Comparison of ENCODE assay signal across 8 cellular contexts in genomic region chr7:24786941-24787340, GRCh38. TPM values are rescaled to one million over a fixed set of nuclear protein-coding genes. Genes with fewer than 3 reads are reported as not detected.
DNase-seq lines count a peak whose midpoint lies in the region; ATAC-seq and TF ChIP-seq lines count a peak whose summit lies in the region.

No MANE protein-coding gene starts in this region.

- H3K36me3 Mint-ChIP-seq in activated T-helper 17 cell treated with anti-CD3 and anti-CD28 coated beads, Interleukin-2, amount 50 U/mL, for 72 hours (ENCODE audit: low read depth): peaks cover 12% of the 10 kb centered on the region
- peaks cover 6% of the 10 kb centered on the region for H3K36me3 Mint-ChIP-seq in CD4-positive, alpha-beta T cell (ENCODE audit: low read depth)

- DNase-seq in EH (ENCODE audit: low read depth) (peak; percentile 99), HS-27A (ENCODE audit: low read depth) (peak; percentile 80), midbrain (lab: John Stamatoyannopoulos, UW) (peak; percentile 7), GM10248 (ENCODE audit: extremely low spot score) (no peak), SK-N-DZ (ENCODE audit: low spot score) (no peak)
- no peak for DNase-seq in effector CD4-positive, alpha-beta T cell
- no peak for DNase-seq in CD4-positive, alpha-beta T cell

- H3K27me3 Mint-ChIP-seq in activated T-helper 17 cell treated with anti-CD3 and anti-CD28 coated beads, Interleukin-2, amount 50 U/mL, for 72 hours: no peaks in the 10 kb centered on the region
- H3K27me3 Mint-ChIP-seq in CD4-positive, alpha-beta T cell: no peaks in the 10 kb centered on the region

- no peaks in the 10 kb centered on the region for H3K27me3 ChIP-seq in CD4-positive, alpha-beta T cell (ENCODE audit: control insufficient read depth, insufficient read depth, low read length)

- peaks cover 13% of the 10 kb centered on the region for H3K4me1 Mint-ChIP-seq in activated T-helper 17 cell treated with anti-CD3 and anti-CD28 coated beads, Interleukin-2, amount 50 U/mL, for 72 hours
- H3K4me1 Mint-ChIP-seq in CD4-positive, alpha-beta T cell (ENCODE audit: low read depth): no peaks in the 10 kb centered on the region

- no peak overlapping the region for H3K4me3 Mint-ChIP-seq in activated T-helper 17 cell treated with anti-CD3 and anti-CD28 coated beads, Interleukin-2, amount 50 U/mL, for 72 hours
- H3K4me3 Mint-ChIP-seq in CD4-positive, alpha-beta T cell: no peak overlapping the region

- no peak overlapping the region for H3K27ac Mint-ChIP-seq in activated T-helper 17 cell treated with anti-CD3 and anti-CD28 coated beads, Interleukin-2, amount 50 U/mL, for 72 hours
- no peak overlapping the region for H3K27ac Mint-ChIP-seq in CD4-positive, alpha-beta T cell

- no peak overlapping the region for H3K27ac ChIP-seq in CD4-positive, alpha-beta T cell (ENCODE audit: low read depth, low read length)

- POLR2A ChIA-PET in GM10248 (lab: Yijun Ruan, JAX): no interaction called here
- POLR2A ChIA-PET in CD4-positive, alpha-beta T cell (lab: Charles Lee): no interaction called here

- ATAC-seq in activated T-helper 17 cell treated with anti-CD3 and anti-CD28 coated beads, Interleukin-2, amount 50 U/mL, for 72 hours (replicated peaks): peak; percentile 98
- ATAC-seq in CD4-positive, alpha-beta T cell (ENCODE audit: poor library complexity): no peak

- H3K9me3 ChIP-seq in CD4-positive, alpha-beta T cell (ENCODE audit: control insufficient read depth, low read length): no peaks in the 10 kb centered on the region

- CTCF ChIA-PET in GM10248 (lab: Yijun Ruan, JAX): no interaction called here
- CTCF ChIA-PET in CD4-positive, alpha-beta T cell (lab: Charles Lee): interaction anchor here (1.1 kb wide), 1 partner anchor 13 kb away, joined by 4 read pairs; no protein-coding TSS in a partner anchor

- intact Hi-C loops in CD4-positive, alpha-beta T cell (cut with DNase I, micrococcal nuclease): no loop called here

- no peak for TF ChIP-seq CTCF in GM10248 (IDR thresholded peaks at IDR 0.05; ENCODE audit: control extremely low read depth, extremely low read depth, low read depth, missing control alignments)
- no peak for TF ChIP-seq CTCF in CD4-positive, alpha-beta T cell (IDR thresholded peaks at IDR 0.05)

- peaks cover 7% of the 10 kb centered on the region for H3K9me3 Mint-ChIP-seq in activated T-helper 17 cell treated with anti-CD3 and anti-CD28 coated beads, Interleukin-2, amount 50 U/mL, for 72 hours
- peaks cover 5% of the 10 kb centered on the region for H3K9me3 Mint-ChIP-seq in CD4-positive, alpha-beta T cell

RNA-seq across cellular contexts. Expression of gene GSDME, which starts 29.7 kb away (rescaled TPM):
- total RNA-seq in activated T-helper 17 cell treated with anti-CD3 and anti-CD28 coated beads, Interleukin-2, amount 50 U/mL, for 72 hours: 1 to 10 TPM in 1 of 2 donors, under 1 TPM in 1; 0.50 to 1.6 TPM
- under 1 TPM in 1 of 2 experiments, not detected in 1; 0.19 TPM for total RNA-seq in CD4-positive, alpha-beta T cell
- polyA plus RNA-seq in SK-N-DZ (2014; cell fraction: cytosol; rRNA removed): 10.7 and 12.8 TPM in 2 replicates
- polyA plus RNA-seq in SK-N-DZ (2014; cell fraction: nucleus; rRNA removed): 29.3 and 42.4 TPM in 2 replicates

Comparison
In these comparisons a context has a peak if more than half of its experiments do, and no peak if none do; other contexts are left out.
1. DNase-seq: peak in EH (single experiment), HS-27A (single experiment) and midbrain (single experiment); none in GM10248 (single experiment), effector CD4-positive, alpha-beta T cell (single experiment), CD4-positive, alpha-beta T cell (0 of 10) and SK-N-DZ (single experiment).